In genomic region chr12:5014269-5014668, GRCh38 we compare ENCODE assay signal across 17 cellular contexts. TPM values are rescaled to one million over a fixed set of nuclear protein-coding genes. Genes with fewer than 3 reads are reported as not detected.
DNase-seq lines count a peak whose midpoint lies in the region; ATAC-seq and TF ChIP-seq lines count a peak whose summit lies in the region.
"Had no signal": no experiment of that assay in that cellular context is flagged by ENCODE, and none has a peak within 500 bp of the region (broad histone marks: within the 10 kb centered on the region; RNA-seq: fewer than 3 reads in every experiment).

No MANE protein-coding gene starts in this region.

- no peak overlapping the region for H3K4me3 Mint-ChIP-seq in activated T-cell treated with anti-CD3 and anti-CD28 coated beads, Interleukin-2, amount 50 U/mL, for 24 hours
- H3K4me3 Mint-ChIP-seq: CD14-positive monocyte had no signal

- no peak for TF ChIP-seq POLR2A in NB4 (IDR thresholded peaks at IDR 0.05; ENCODE audit: extremely low read depth, insufficient read length)

- no peaks in the 10 kb centered on the region for H3K36me3 Mint-ChIP-seq in activated T-cell treated with anti-CD3 and anti-CD28 coated beads, Interleukin-2, amount 50 U/mL, for 24 hours (ENCODE audit: low read depth)
- H3K36me3 Mint-ChIP-seq: CD14-positive monocyte had no signal

- no peaks in the 10 kb centered on the region for H3K4me1 Mint-ChIP-seq in activated T-cell treated with anti-CD3 and anti-CD28 coated beads, Interleukin-2, amount 50 U/mL, for 24 hours (ENCODE audit: low read depth)

- no peaks in the 10 kb centered on the region for H3K4me1 ChIP-seq in upper lobe of right lung
- H3K4me1 ChIP-seq: HAP-1 had no signal

- H3K27ac ChIP-seq in upper lobe of right lung = no peak overlapping the region

- no peaks in the 10 kb centered on the region for H3K9me3 Mint-ChIP-seq in activated T-cell treated with anti-CD3 and anti-CD28 coated beads, Interleukin-2, amount 50 U/mL, for 24 hours

- no peaks in the 10 kb centered on the region for H3K36me3 ChIP-seq in upper lobe of right lung
- H3K36me3 ChIP-seq: HAP-1 had no signal

- peak; percentile 29 for ATAC-seq in upper lobe of right lung
- ATAC-seq in HG03378 (IDR thresholded peaks at IDR 0.05; ENCODE audit: unreplicated experiment) = no peak

- H3K4me3 ChIP-seq in NB4 (ENCODE audit: low read depth, low read length) (no peak overlapping the region), upper lobe of right lung (no peak overlapping the region)
- H3K4me3 ChIP-seq: HAP-1 had no signal

- no peak overlapping the region for H3K27ac Mint-ChIP-seq in activated T-cell treated with anti-CD3 and anti-CD28 coated beads, Interleukin-2, amount 50 U/mL, for 24 hours
- H3K27ac Mint-ChIP-seq: CD14-positive monocyte had no signal

- H3K9me3 ChIP-seq in upper lobe of right lung = no peaks in the 10 kb centered on the region
- H3K9me3 ChIP-seq: HAP-1 had no signal

- no peak for TF ChIP-seq CTCF in NB4 (IDR thresholded peaks at IDR 0.05; ENCODE audit: low read depth, low read length)
- TF ChIP-seq CTCF in upper lobe of right lung (IDR thresholded peaks at IDR 0.05) = no peak

- H3K27me3 ChIP-seq in upper lobe of right lung = no peaks in the 10 kb centered on the region

- H3K27me3 Mint-ChIP-seq in activated T-cell treated with anti-CD3 and anti-CD28 coated beads, Interleukin-2, amount 50 U/mL, for 24 hours = peaks cover 26% of the 10 kb centered on the region

- intact Hi-C loops in upper lobe of right lung (cut with DNase I) = no loop called here

- peak; percentile 2 for DNase-seq in SIG-M5 treated with dmso at 0.1 percent for 504 hours (lab: John Stamatoyannopoulos, UW; ENCODE audit: unreplicated experiment)
- DNase-seq in SIG-M5 (lab: John Stamatoyannopoulos, UW) = no peak
- DNase-seq in NB4 (ENCODE audit: low read depth) = peak; percentile 12
- peak; percentile 17 for DNase-seq in fibroblast of gingiva (ENCODE audit: low read depth)
- no peak for DNase-seq in upper lobe of right lung
- DNase-seq in stimulated activated CD8-positive, alpha-beta memory T cell treated with anti-CD3 and anti-CD28 coated beads, Interleukin-4, amount 100 ng/mL, for 48 hours = no peak
- DNase-seq in activated T-cell treated with anti-CD3 and anti-CD28 coated beads, Interleukin-2, amount 50 U/mL, for 24 hours = no peak
- DNase-seq: COR-L47, NCI-H1105, NCI-H187, NCI-H774 had no signal

RNA-seq across cellular contexts. Expression of gene KCNA5, which starts 29.4 kb away (rescaled TPM):
- 1.8 TPM for total RNA-seq in upper lobe of right lung
- total RNA-seq: A172, HT-29, NCI-H460 had no signal

Comparison
In these comparisons a context has a peak if more than half of its experiments do, and no peak if none do; other contexts are left out.
1. DNase-seq: peak in SIG-M5 treated with dmso at 0.1 percent for 504 hours (single experiment), NB4 (single experiment) and fibroblast of gingiva (single experiment); none in SIG-M5 (single experiment), upper lobe of right lung (single experiment), stimulated activated CD8-positive, alpha-beta memory T cell treated with anti-CD3 and anti-CD28 coated beads, Interleukin-4, amount 100 ng/mL, for 48 hours (single experiment) and activated T-cell treated with anti-CD3 and anti-CD28 coated beads, Interleukin-2, amount 50 U/mL, for 24 hours (single experiment).